ENCODE assay signal across 26 cellular contexts in the genomic region with DNA sequence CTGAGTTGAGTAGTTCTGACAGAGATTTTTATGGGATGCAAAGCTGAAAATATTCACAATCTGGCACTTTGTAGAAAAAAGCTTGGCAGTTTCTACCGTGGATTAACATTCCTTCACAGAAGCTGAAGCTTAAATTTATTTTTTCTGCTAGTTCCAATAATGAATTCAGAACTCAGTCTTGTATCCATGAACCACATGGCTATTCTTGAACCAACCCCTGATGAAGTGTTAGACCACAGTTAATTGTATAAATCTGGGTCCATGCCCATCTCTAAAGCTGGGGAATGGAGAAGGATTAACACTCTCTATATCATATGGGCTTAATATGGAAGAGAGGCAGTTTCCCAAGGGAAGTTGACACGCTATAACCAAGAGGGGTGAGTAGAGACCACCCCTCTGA.
"Had no signal": no experiment of that assay in that cellular context is flagged by ENCODE, and none has a peak within 500 bp of the region (broad histone marks: within the 10 kb centered on the region; RNA-seq: fewer than 3 reads in every experiment).

No MANE protein-coding gene starts in this region.

- ATAC-seq: effector memory CD8-positive, alpha-beta T cell; esophagus mucosa; foreskin keratinocyte; gastrocnemius medialis; gastroesophageal sphincter; heart left ventricle; heart right ventricle had no signal

- H3K79me2 ChIP-seq: hepatocyte had no signal

- DNase-seq: colonic mucosa; cortex of kidney; dermis blood vessel endothelial cell; dorsolateral prefrontal cortex; effector CD4-positive, alpha-beta T cell; effector CD8-positive, alpha-beta T cell; effector memory CD4-positive, alpha-beta T cell; effector memory CD8-positive, alpha-beta T cell; endodermal cell; erythroblast; esophagus squamous epithelium; foreskin fibroblast; foreskin keratinocyte; foreskin melanocyte; gastrocnemius medialis; glutamatergic neuron; head of caudate nucleus; heart left ventricle; heart right ventricle had no signal

- H3K4me1 ChIP-seq: colonic mucosa, esophagus muscularis mucosa, esophagus squamous epithelium, foreskin keratinocyte, gastrocnemius medialis, gastroesophageal sphincter, heart left ventricle, heart right ventricle had no signal

- H3K36me3 ChIP-seq: colonic mucosa, esophagus muscularis mucosa, esophagus squamous epithelium, gastrocnemius medialis, gastroesophageal sphincter, heart left ventricle, heart right ventricle had no signal

- H2AFZ ChIP-seq: hepatocyte had no signal

- H3K9me3 Mint-ChIP-seq: dendritic cell treated with granulocyte-macrophage colony-stimulating factor and Interleukin-4, amounts not matched to agents 40 ng/mL and 50 ng/mL, for 4 days; endodermal cell had no signal

- H3K27me3 ChIP-seq: colonic mucosa, dorsolateral prefrontal cortex, esophagus muscularis mucosa, esophagus squamous epithelium, foreskin keratinocyte, gastrocnemius medialis, gastroesophageal sphincter, heart left ventricle, heart right ventricle, hepatocyte had no signal

- H3K4me3 Mint-ChIP-seq: dendritic cell treated with granulocyte-macrophage colony-stimulating factor and Interleukin-4, amounts not matched to agents 40 ng/mL and 50 ng/mL, for 4 days; effector memory CD8-positive, alpha-beta T cell; endodermal cell had no signal

- H3K4me3 ChIP-seq: colonic mucosa, coronary artery, dorsolateral prefrontal cortex, esophagus muscularis mucosa, esophagus squamous epithelium, gastrocnemius medialis, gastroesophageal sphincter, heart left ventricle, heart right ventricle, hepatocyte had no signal

- H3K4me2 ChIP-seq: hepatocyte had no signal

- H3K27ac ChIP-seq: colonic mucosa, coronary artery, dorsolateral prefrontal cortex, epithelial cell of prostate, esophagus muscularis mucosa, esophagus squamous epithelium, foreskin keratinocyte, gastrocnemius medialis, gastroesophageal sphincter, heart left ventricle, heart right ventricle, hepatocyte had no signal

- H3K27me3 Mint-ChIP-seq: dendritic cell treated with granulocyte-macrophage colony-stimulating factor and Interleukin-4, amounts not matched to agents 40 ng/mL and 50 ng/mL, for 4 days; effector memory CD8-positive, alpha-beta T cell had no signal

- H3K27ac Mint-ChIP-seq: dendritic cell treated with granulocyte-macrophage colony-stimulating factor and Interleukin-4, amounts not matched to agents 40 ng/mL and 50 ng/mL, for 4 days; effector memory CD8-positive, alpha-beta T cell; endodermal cell had no signal

- H3K9me3 ChIP-seq: colonic mucosa, esophagus muscularis mucosa, esophagus squamous epithelium, gastrocnemius medialis, gastroesophageal sphincter, heart left ventricle, heart right ventricle had no signal
